In genomic region chr9:129494113-129494789, GRCh38 we compare ENCODE assay signal across 13 cellular contexts.
DNase-seq lines count a peak whose midpoint lies in the region; ATAC-seq and TF ChIP-seq lines count a peak whose summit lies in the region.
"Had no signal": no experiment of that assay in that cellular context is flagged by ENCODE, and none has a peak within 500 bp of the region (broad histone marks: within the 10 kb centered on the region; RNA-seq: fewer than 3 reads in every experiment).

No MANE protein-coding gene starts in this region.

- RAD21 ChIA-PET in HCT116 (lab: Charles Lee; ENCODE audit: low non-redundant PET in 1 of 2, low total read pairs in 2 of 2, uncharacterized antibody in 2 of 2, unreplicated experiment in 2 of 2): interaction anchor here in 1 of 2 experiments (0.6 to 2.6 kb wide), 2 partner anchors 103 to 316 kb away, joined by 3 to 9 read pairs; partner anchors contain the start of gene IER5L

- no peak overlapping the region for H2AFZ ChIP-seq in HCT116 (ENCODE audit: low read depth, low read length, poor library complexity, severe bottlenecking)

- intact Hi-C loops in HCT116 (cut with micrococcal nuclease) (no loop called here), adrenal gland (cut with DNase I) (no loop called here), right lobe of liver (cut with DNase I) (no loop called here)

- 86 to 91% (median 89%) methylated on average over 8 to 11 of the region's 11 CpGs for WGBS in adrenal gland, 4 donors
- WGBS in right lobe of liver (ENCODE audit: insufficient coverage, low coverage, low lambda C conversion rate, missing lambda C conversion rate): 74% methylated on average over 3 of the region's 11 CpGs

- H3K4me1 ChIP-seq in HCT116 (ENCODE audit: control insufficient read depth in 1 of 2, insufficient read depth in 2 of 2, low read length in 2 of 2) (peaks cover 76 to 100% of the 10 kb centered on the region in 2 experiments), adrenal gland (replicated peaks in 1 of 2) (peaks cover 57 to 74% of the 10 kb centered on the region in 2 donors), right lobe of liver (peaks cover 0 to 56% (median 22%) of the 10 kb centered on the region in 4 donors), subcutaneous abdominal adipose tissue (ENCODE audit: control insufficient read depth in 5 of 5, insufficient read depth in 5 of 5, low read length in 5 of 5) (peaks cover 14 to 87% (median 76%) of the 10 kb centered on the region in 5 donors)

- H3K4me2 ChIP-seq in HCT116 (ENCODE audit: low read length): peak overlapping the region; percentile 89

- no peaks in the 10 kb centered on the region for H4K20me1 ChIP-seq in HCT116 (ENCODE audit: insufficient read depth)

- POLR2A ChIA-PET in HCT116 (lab: Charles Lee): interaction anchor here (0.7 to 5.4 kb wide), 17 partner anchors 11 to 355 kb away, joined by 3 to 34 read pairs (median 4); partner anchors contain the start of gene IER5L

- H3K9me2 ChIP-seq in HCT116 (ENCODE audit: insufficient read depth): no peaks in the 10 kb centered on the region

- H3K36me3 ChIP-seq in HCT116 (ENCODE audit: control insufficient read depth in 1 of 2, insufficient read depth in 2 of 2, low read length in 2 of 2) (no peaks in the 10 kb centered on the region), adrenal gland (replicated peaks in 1 of 2) (no peaks in the 10 kb centered on the region), right lobe of liver (no peaks in the 10 kb centered on the region), subcutaneous abdominal adipose tissue (ENCODE audit: control insufficient read depth in 5 of 5, insufficient read depth in 5 of 5, low read length in 5 of 5) (peaks cover 0 to 14% (median 9%) of the 10 kb centered on the region in 5 donors)

- CTCF ChIA-PET in HCT116 (lab: Charles Lee): interaction anchor here (1.2 to 1.6 kb wide), 2 partner anchors 351 to 356 kb away, joined by 3 read pairs; no protein-coding TSS in a partner anchor

- H3K27ac ChIP-seq in HCT116 (ENCODE audit: low read depth, low read length): peak overlapping the region; percentile 100
- H3K27ac ChIP-seq in adrenal gland: peak overlapping the region; percentile 91 to 100 (median 95)
- H3K27ac ChIP-seq in right lobe of liver: peak overlapping the region; percentile 97 to 100 (median 99)
- H3K27ac ChIP-seq in subcutaneous abdominal adipose tissue (ENCODE audit: low read depth, low read length): peak overlapping the region; percentile 97
- H3K27ac ChIP-seq: SJSA1 had no signal

- H3K27me3 ChIP-seq in HCT116 (ENCODE audit: insufficient read depth, low read length) (no peaks in the 10 kb centered on the region), adrenal gland (no peaks in the 10 kb centered on the region), right lobe of liver (no peaks in the 10 kb centered on the region), subcutaneous abdominal adipose tissue (ENCODE audit: control insufficient read depth in 5 of 5, insufficient read depth in 4 of 5, low read length in 5 of 5) (no peaks in the 10 kb centered on the region)
- H3K27me3 ChIP-seq: SJSA1 had no signal

- ATAC-seq in HCT116 (no peak), right lobe of liver (no peak), HG02970 (IDR thresholded peaks at IDR 0.05; ENCODE audit: low FRiP score, unreplicated experiment) (no peak), GM18505 (IDR thresholded peaks at IDR 0.05; ENCODE audit: unreplicated experiment) (no peak)
- ATAC-seq: effector memory CD8-positive, alpha-beta T cell had no signal

- no peak for TF ChIP-seq CTCF in HCT116 (IDR thresholded peaks at IDR 0.05 in 2 of 3, conservative IDR thresholded peaks at IDR 0.05 in 1 of 3; ENCODE audit: borderline replicate concordance in 1 of 3, insufficient read depth in 1 of 3, low read depth in 2 of 3, low read length in 2 of 3)
- TF ChIP-seq CTCF in adrenal gland (IDR thresholded peaks at IDR 0.05): no peak
- no peak for TF ChIP-seq CTCF in right lobe of liver (IDR thresholded peaks at IDR 0.05)

- peaks cover 60% of the 10 kb centered on the region for H3K79me2 ChIP-seq in HCT116 (ENCODE audit: insufficient read depth, low read length)

- no peak for DNase-seq in HCT116 (ENCODE audit: low read depth, low spot score)
- DNase-seq in adrenal gland: peak in 4 of 7 donors; percentile 11 to 35 (median 24)
- DNase-seq in right lobe of liver: no peak
- DNase-seq in activated T-cell treated with anti-CD3 and anti-CD28 coated beads for 4 hours: no peak
- DNase-seq in NCI-H446 (lab: John Stamatoyannopoulos, UW): no peak
- DNase-seq: activated CD4-positive, alpha-beta T cell treated with anti-CD3 and anti-CD28 coated beads, Interleukin-2, amount 50 U/mL, for 48 hours; DMS 273 treated with DMSO at 0.1 percent for 48 hours; effector memory CD8-positive, alpha-beta T cell; occipital lobe had no signal

- TF ChIP-seq RAD21 in HCT116 (IDR thresholded peaks at IDR 0.05; ENCODE audit: low read depth): no peak

- H3K9ac ChIP-seq in HCT116 (ENCODE audit: low read length) (peak overlapping the region; percentile 81), subcutaneous abdominal adipose tissue (ENCODE audit: low read length in 5 of 5) (no peak overlapping the region)

- H3K9me3 ChIP-seq in HCT116 (ENCODE audit: control insufficient read depth in 1 of 2, insufficient read depth in 1 of 2, low read depth in 1 of 2, low read length in 2 of 2) (no peaks in the 10 kb centered on the region), adrenal gland (replicated peaks in 1 of 3) (no peaks in the 10 kb centered on the region), right lobe of liver (no peaks in the 10 kb centered on the region), subcutaneous abdominal adipose tissue (ENCODE audit: control insufficient read depth in 5 of 5, low read length in 5 of 5) (no peaks in the 10 kb centered on the region)
- H3K9me3 ChIP-seq: SJSA1 had no signal

- H3K4me3 ChIP-seq in HCT116 (replicated peaks in 1 of 2; ENCODE audit: low read depth in 1 of 2, low read length in 2 of 2): no peak overlapping the region; a peak in 2 of 4 replicates
- no peak overlapping the region for H3K4me3 ChIP-seq in adrenal gland
- H3K4me3 ChIP-seq in right lobe of liver: peak overlapping the region in 1 of 3 donors; percentile 64
- H3K4me3 ChIP-seq in subcutaneous abdominal adipose tissue (ENCODE audit: low read depth in 1 of 5, low read length in 5 of 5): no peak overlapping the region
- H3K4me3 ChIP-seq: SJSA1 had no signal

- BruUV-seq in HCT116 (replicated peaks; lab: Mats Ljungman, UMichigan): no TSS peak

- no peak for TF ChIP-seq POLR2A in HCT116 (IDR thresholded peaks at IDR 0.05; ENCODE audit: borderline replicate concordance, extremely low read depth, insufficient read depth, insufficient read length)
- no peak for TF ChIP-seq POLR2A in adrenal gland (IDR thresholded peaks at IDR 0.05)
- no peak for TF ChIP-seq POLR2A in right lobe of liver (IDR thresholded peaks at IDR 0.05)
- TF ChIP-seq POLR2A in GM18505 (IDR thresholded peaks at IDR 0.05; ENCODE audit: borderline replicate concordance, extremely low read depth, insufficient read depth, insufficient read length): no peak

TF ChIP-seq in HCT116, 20 proteins besides CTCF, POLR2A, EP300 and RAD21:
- no peak for TF ChIP-seq SP1 (IDR thresholded peaks at IDR 0.05; ENCODE audit: low read depth)
- TF ChIP-seq POLR2AphosphoS5 (IDR thresholded peaks at IDR 0.05; ENCODE audit: low read depth, low read length): peak; percentile 48; the same call in 1 of the 2 replicates

Comparison
In these comparisons a context has a peak if more than half of its experiments do, and no peak if none do; other contexts are left out.
1. DNase-seq: peak in adrenal gland (4 of 7); none in HCT116 (single experiment), right lobe of liver (0 of 3), activated T-cell treated with anti-CD3 and anti-CD28 coated beads for 4 hours (single experiment) and NCI-H446 (0 of 2).
2. Peak in every context shown above with its lines, with median percentiles within 50 percentile points of each other: H3K27ac ChIP-seq.